ENCODE assay signal across 9 cellular contexts in the genomic region with DNA sequence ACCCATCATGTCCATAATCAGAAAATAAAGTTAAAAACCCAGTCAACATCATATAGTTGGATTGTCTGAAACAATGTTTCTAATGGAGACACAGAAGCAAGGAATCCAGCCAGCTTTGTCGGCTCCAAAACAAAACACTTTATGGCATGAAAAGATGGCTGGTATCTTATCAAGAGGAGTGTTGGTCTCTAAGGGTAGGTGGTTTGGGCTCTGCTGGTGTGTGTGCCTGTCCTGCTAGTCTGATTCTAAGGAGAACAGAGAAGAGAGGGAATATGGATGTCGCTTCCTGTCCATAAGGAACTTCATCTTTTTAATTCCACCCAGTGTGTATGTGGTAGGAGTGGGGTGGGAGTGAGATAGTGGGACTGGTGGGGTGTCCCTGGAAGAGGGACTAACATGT. TPM values are rescaled to one million over a fixed set of nuclear protein-coding genes. Genes with fewer than 3 reads are reported as not detected.
A peak's percentile ranks its signal among the peaks of the same experiment; 100 is the strongest.
DNase-seq lines count a peak whose midpoint lies in the region; ATAC-seq, FAIRE-seq and TF ChIP-seq lines count a peak whose summit lies in the region.
"Had no signal": no experiment of that assay in that cellular context is flagged by ENCODE, and none has a peak within 500 bp of the region (broad histone marks: within the 10 kb centered on the region; RNA-seq: fewer than 3 reads in every experiment).

No MANE protein-coding gene starts in this region.

- H3K27me3 ChIP-seq in K562 (ENCODE audit: control insufficient read depth in 2 of 2, insufficient read depth in 2 of 2, low read length in 2 of 2): no peaks in the 10 kb centered on the region
- H3K27me3 ChIP-seq in right lobe of liver: no peaks in the 10 kb centered on the region

- no peaks in the 10 kb centered on the region; the same call in 2 of the 3 replicates for H3K36me3 ChIP-seq in K562 (ENCODE audit: control insufficient read depth, insufficient read depth, low read length)
- H3K36me3 ChIP-seq in right lobe of liver: no peaks in the 10 kb centered on the region

- H4K20me1 ChIP-seq in K562 (replicated peaks; ENCODE audit: control insufficient read depth, insufficient read depth, low read length): peaks cover 6% of the 10 kb centered on the region

- TF ChIP-seq EP300 in K562 (IDR thresholded peaks at IDR 0.05; ENCODE audit: low read length): no peak

- peak; percentile 8 for DNase-seq in HEK293T (ENCODE audit: extremely low spot score)
- DNase-seq in K562 (ENCODE audit: extremely low read depth in 1 of 4, low spot score in 3 of 4): peak in 2 of 4 experiments; percentile 16 to 32
- DNase-seq in right lobe of liver: no peak
- DNase-seq in GDM1 (lab: John Stamatoyannopoulos, UW): no peak
- no peak for DNase-seq in GM12892 (ENCODE audit: insufficient read length)
- DNase-seq: activated CD8-positive, alpha-beta memory T cell treated with anti-CD3 and anti-CD28 coated beads, Interleukin-2, amount 50 U/mL, for 4 hours; NCI-H187 treated with DMSO at 0.1 percent for 48 hours had no signal

- no peak overlapping the region for H3K4me3 ChIP-seq in K562
- no peak overlapping the region for H3K4me3 ChIP-seq in right lobe of liver

- TF ChIP-seq RAD21 in K562 (CRISPR knock-in tag; conservative IDR thresholded peaks at IDR 0.05 in 1 of 2, IDR thresholded peaks at IDR 0.05 in 1 of 2): no peak

- H3K9me3 ChIP-seq in K562 (replicated peaks; ENCODE audit: control insufficient read depth, insufficient read depth, low read depth, low read length): no peaks in the 10 kb centered on the region
- H3K9me3 ChIP-seq in right lobe of liver: no peaks in the 10 kb centered on the region

- BruUV-seq in K562 (replicated peaks; lab: Mats Ljungman, UMichigan): no TSS peak

- ATAC-seq in K562 (peak; percentile 65), right lobe of liver (no peak), GM21526 (IDR thresholded peaks at IDR 0.05; ENCODE audit: low FRiP score, unreplicated experiment) (no peak)
- ATAC-seq in stimulated activated memory B cell treated with anti-CD40 and anti-IgM and Interleukin-4, amounts not matched to agents 10 μg/mL and 1 μg/mL and 100 μg/mL, for 72 hours: no peak

- TF ChIP-seq POLR2A in K562 (conservative IDR thresholded peaks at IDR 0.05) (no peak), right lobe of liver (IDR thresholded peaks at IDR 0.05) (no peak), GM12892 (IDR thresholded peaks at IDR 0.05; ENCODE audit: low read depth, low read length) (no peak)

- WGBS in K562 (ENCODE audit: insufficient coverage, low coverage, missing lambda C conversion rate): 32% methylated on average over 2 of the region's 2 CpGs
- WGBS in right lobe of liver (ENCODE audit: insufficient coverage, low coverage, low lambda C conversion rate, missing lambda C conversion rate): 68% methylated on average over 2 of the region's 2 CpGs

- peaks cover 51% of the 10 kb centered on the region for H3K4me1 Mint-ChIP-seq in stimulated activated memory B cell treated with anti-CD40 and anti-IgM and Interleukin-4, amounts not matched to agents 10 μg/mL and 1 μg/mL and 100 μg/mL, for 72 hours

- CTCF ChIA-PET in HEK293T (lab: Yijun Ruan, JAX): no interaction called here
- CTCF ChIA-PET in K562 (lab: Yijun Ruan, JAX; ENCODE audit: low intra/inter-chr PET ratio): no interaction called here

- peak overlapping the region; percentile 26 for H3K4me2 ChIP-seq in K562 (ENCODE audit: insufficient read depth, low read length)

- in situ Hi-C loops in K562 (cut with MboI): loop anchor here (10.0 kb wide), 1 partner anchor 349 kb away; no protein-coding TSS in a partner anchor

- no peaks in the 10 kb centered on the region for H3K27me3 Mint-ChIP-seq in stimulated activated memory B cell treated with anti-CD40 and anti-IgM and Interleukin-4, amounts not matched to agents 10 μg/mL and 1 μg/mL and 100 μg/mL, for 72 hours

- no peak overlapping the region for H2AFZ ChIP-seq in K562 (ENCODE audit: low read depth, low read length)

- peaks cover 97% of the 10 kb centered on the region for H3K79me2 ChIP-seq in K562 (ENCODE audit: control insufficient read depth, insufficient read depth, low read length)

- H3K27ac ChIP-seq in K562 (ENCODE audit: extremely low read depth, low read depth, low read length) (peak overlapping the region; percentile 41; the same call in 1 of the 3 replicates), right lobe of liver (peak overlapping the region; percentile 40 to 81 (median 75))

- intact Hi-C loops in K562 (cut with micrococcal nuclease) (loop anchor here (5.0 kb wide), 1 partner anchor 151 kb away; the partner anchor contains the start of gene KBTBD2), right lobe of liver (cut with DNase I) (no loop called here)

- no peaks in the 10 kb centered on the region for H3K9me3 Mint-ChIP-seq in stimulated activated memory B cell treated with anti-CD40 and anti-IgM and Interleukin-4, amounts not matched to agents 10 μg/mL and 1 μg/mL and 100 μg/mL, for 72 hours

- peak overlapping the region; percentile 51 for H3K27ac Mint-ChIP-seq in stimulated activated memory B cell treated with anti-CD40 and anti-IgM and Interleukin-4, amounts not matched to agents 10 μg/mL and 1 μg/mL and 100 μg/mL, for 72 hours

- TF ChIP-seq CTCF in K562 (IDR thresholded peaks at IDR 0.05 in 2 of 3, conservative IDR thresholded peaks at IDR 0.05 in 1 of 3; ENCODE audit: insufficient read depth in 2 of 3, low read depth in 1 of 3, low read length in 3 of 3): no peak
- no peak for TF ChIP-seq CTCF in right lobe of liver (IDR thresholded peaks at IDR 0.05)

- no peaks in the 10 kb centered on the region for H3K9me1 ChIP-seq in K562 (ENCODE audit: control insufficient read depth, insufficient read depth, low read length)

- FAIRE-seq in K562 (lab: Jason Lieb, UNC) (peak; percentile 73), GM12892 (lab: Jason Lieb, UNC) (no peak)

- H3K4me3 Mint-ChIP-seq in stimulated activated memory B cell treated with anti-CD40 and anti-IgM and Interleukin-4, amounts not matched to agents 10 μg/mL and 1 μg/mL and 100 μg/mL, for 72 hours: no peak overlapping the region

- POLR2A ChIA-PET in HEK293T (lab: Yijun Ruan, JAX): interaction anchor here (0.7 kb wide), 1 partner anchor 19 kb away, joined by 4 read pairs; the partner anchor contains the start of gene NT5C3A
- POLR2A ChIA-PET in K562 (lab: Yijun Ruan, JAX): interaction anchor here (0.6 to 1.1 kb wide), 4 partner anchors 9 to 233 kb away, joined by 3 to 5 read pairs (median 3); no protein-coding TSS in a partner anchor

- H3K4me1 ChIP-seq in K562 (replicated peaks in 1 of 2; ENCODE audit: control insufficient read depth in 2 of 2, insufficient read depth in 2 of 2, low read length in 2 of 2) (peaks cover 8 to 20% of the 10 kb centered on the region in 2 experiments; a peak in 3 of 5 replicates), right lobe of liver (peaks cover 0 to 35% (median 5%) of the 10 kb centered on the region in 4 donors)

- H3K36me3 Mint-ChIP-seq in stimulated activated memory B cell treated with anti-CD40 and anti-IgM and Interleukin-4, amounts not matched to agents 10 μg/mL and 1 μg/mL and 100 μg/mL, for 72 hours: no peaks in the 10 kb centered on the region

- H3K9ac ChIP-seq in K562 (ENCODE audit: insufficient read depth in 1 of 2, low read depth in 2 of 2, low read length in 2 of 2): no peak overlapping the region

TF ChIP-seq in HEK293T, 16 proteins besides CTCF, POLR2A, EP300 and RAD21 (continues in another document):
- no peak for TF ChIP-seq SUZ12 (IDR thresholded peaks at IDR 0.05)
- TF ChIP-seq BHLHE40 (IDR thresholded peaks at IDR 0.05; ENCODE audit: borderline replicate concordance): no peak
- TF ChIP-seq TARDBP (IDR thresholded peaks at IDR 0.05): no peak
- no peak for TF ChIP-seq FOXM1 (IDR thresholded peaks at IDR 0.05; ENCODE audit: borderline replicate concordance)

TF ChIP-seq in K562, 482 proteins besides CTCF, POLR2A, EP300 and RAD21 (continues in another document):
- TF ChIP-seq ARID2 (IDR thresholded peaks at IDR 0.05): no peak
- no peak for TF ChIP-seq SP2 (IDR thresholded peaks at IDR 0.05; ENCODE audit: extremely low read depth, low read depth, low read length, poor library complexity, severe bottlenecking)
- TF ChIP-seq SOX6 (IDR thresholded peaks at IDR 0.05): no peak
- no peak for TF ChIP-seq MYBL2 (IDR thresholded peaks at IDR 0.05; ENCODE audit: low read depth)
- no peak for TF ChIP-seq MYBL2 (CRISPR knock-in tag; IDR thresholded peaks at IDR 0.05; ENCODE audit: borderline replicate concordance)
- TF ChIP-seq SAFB (IDR thresholded peaks at IDR 0.05; ENCODE audit: borderline replicate concordance, low read depth, low read length): no peak
- TF ChIP-seq HDAC6 (IDR thresholded peaks at IDR 0.05; ENCODE audit: low read depth, low read length): no peak
- no peak for TF ChIP-seq EP400 (IDR thresholded peaks at IDR 0.05)
- no peak for TF ChIP-seq MYC (IDR thresholded peaks at IDR 0.05; ENCODE audit: low read depth, low read length)
- TF ChIP-seq MYC (CRISPR knock-in tag; IDR thresholded peaks at IDR 0.05; ENCODE audit: borderline replicate concordance, low read depth): no peak
- no peak for TF ChIP-seq SMARCC2 (IDR thresholded peaks at IDR 0.05; ENCODE audit: low read depth)

RNA-seq across cellular contexts. Expression of gene NT5C3A, which starts 19.1 kb away (rescaled TPM):
- 35.5 and 114 TPM in 2 replicates for total RNA-seq in K562 (2011; cell fraction: chromatin; rRNA removed; ENCODE audit: low replicate concordance)
- total RNA-seq in K562 (2011; cell fraction: nucleolus; rRNA removed): 28.3 and 40.7 TPM in 2 replicates
- 50.2 and 78.4 TPM in 2 replicates for total RNA-seq in K562 (2011; cell fraction: nucleoplasm; rRNA removed)
- total RNA-seq in K562 (2014; rRNA removed): 42.9 and 45.1 TPM in 2 replicates
- 60.1 and 62.7 TPM in 2 replicates for total RNA-seq in K562 (2014; rRNA removed; fragmentation: Illumina TruSeq; extraction: Trizol)
- total RNA-seq in K562 (2015; rRNA removed; fragmentation: Illumina TruSeq; extraction: Trizol): 38.8 and 43.4 TPM in 2 replicates
- 33.1 and 36.1 TPM in 2 replicates for total RNA-seq in K562 (2021)
- 34.6 and 43.1 TPM in 2 replicates for polyA plus RNA-seq in K562 (2011; rRNA removed)
- 4.3 and 11.8 TPM in 2 replicates for polyA plus RNA-seq in K562 (2011; cell fraction: cytosol; rRNA removed)
- 8.1 and 14.4 TPM in 2 replicates for polyA plus RNA-seq in K562 (2011; cell fraction: nucleus; rRNA removed)
- polyA plus RNA-seq in K562 (2012): 32.9 and 39.1 TPM in 2 replicates
- polyA plus RNA-seq in K562 (2014; fragmentation: Illumina TruSeq; extraction: Trizol): 40.0 and 41.7 TPM in 2 replicates
- 10 to 100 TPM; 18.6 to 27.0 TPM for polyA plus RNA-seq in K562 (2014; fragmentation: Nextera tagmentation; extraction: Ambion mirVana)
- polyA plus RNA-seq in K562 (2014; rRNA removed): 35.0 and 47.6 TPM in 2 replicates
- polyA minus RNA-seq in K562 (2011; rRNA and poly(A)+ RNA removed): 22.4 and 29.2 TPM in 2 replicates
- polyA minus RNA-seq in K562 (2011; cell fraction: cytosol; rRNA and poly(A)+ RNA removed): 8.5 and 10.3 TPM in 2 replicates
- 12.5 and 20.1 TPM in 2 replicates for polyA minus RNA-seq in K562 (2011; cell fraction: nucleus; rRNA and poly(A)+ RNA removed)
- total RNA-seq in right lobe of liver: 10 to 100 TPM in 3 of 6 experiments, 1 to 10 TPM in 3; 7.7 to 26.7 (median 11.0) TPM
- polyA plus RNA-seq in GM12892 (2012; ENCODE audit: missing spikeins): 55.8 TPM
